In the genomic region with DNA sequence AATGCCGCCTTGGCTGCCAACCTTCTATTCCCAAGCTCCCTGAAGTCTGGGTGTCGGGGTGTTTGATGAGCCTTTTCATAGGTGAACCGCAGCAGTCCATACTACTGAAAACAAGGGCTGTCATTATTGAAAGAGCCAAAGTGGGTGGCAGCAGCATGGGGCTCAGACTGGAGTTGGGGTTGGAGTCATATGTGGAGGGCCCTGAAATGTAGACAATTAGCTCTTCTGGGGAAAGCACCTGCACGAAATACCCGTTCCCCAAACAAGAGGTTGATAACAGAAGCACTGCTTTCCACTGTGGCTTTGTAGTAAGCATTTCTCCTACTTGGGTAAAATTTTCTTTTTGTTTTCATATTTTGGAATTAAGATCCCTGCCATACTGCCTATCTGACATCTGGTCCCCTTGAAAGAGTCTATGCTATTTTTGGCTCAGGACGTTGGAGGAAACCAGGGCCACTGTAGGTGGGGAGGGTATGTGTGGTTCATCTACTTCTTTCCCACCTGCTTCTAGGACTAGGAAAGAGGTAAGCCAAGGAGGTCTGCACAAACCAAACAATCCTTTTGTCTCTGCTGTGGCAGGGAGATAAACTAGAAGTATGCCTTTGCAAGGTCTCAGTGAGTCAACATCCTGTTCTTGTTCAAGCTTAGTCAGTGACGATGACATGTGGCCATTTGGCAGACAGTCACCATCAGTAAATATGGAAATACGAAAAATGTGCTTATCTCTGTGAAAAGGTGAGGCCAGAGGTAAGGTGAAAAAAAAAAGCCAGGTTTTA, we compare ENCODE assay signal across 8 cellular contexts.
DNase-seq lines count a peak whose midpoint lies in the region; ATAC-seq and TF ChIP-seq lines count a peak whose summit lies in the region.

No MANE protein-coding gene starts in this region.

- H3K4me3 Mint-ChIP-seq in natural killer cell = no peak overlapping the region

- ATAC-seq in natural killer cell = peak in 2 of 3 donors; percentile 36 to 47
- no peak for ATAC-seq in GM21360 (IDR thresholded peaks at IDR 0.05; ENCODE audit: unreplicated experiment)

- H3K4me1 Mint-ChIP-seq in natural killer cell = peaks cover 6% of the 10 kb centered on the region in 2 donors

- no peaks in the 10 kb centered on the region for H3K9me3 Mint-ChIP-seq in natural killer cell

- H3K4me1 ChIP-seq in thyroid gland = peaks cover 0 to 7% of the 10 kb centered on the region in 2 donors

- no peaks in the 10 kb centered on the region for H3K9me3 ChIP-seq in thyroid gland

- H3K36me3 ChIP-seq in thyroid gland = no peaks in the 10 kb centered on the region

- no peaks in the 10 kb centered on the region for H3K36me3 Mint-ChIP-seq in natural killer cell

- DNase-seq in Daoy (ENCODE audit: low read depth) (peak; percentile 90), NB4 (ENCODE audit: low read depth) (peak; percentile 12), cerebellar cortex (ENCODE audit: low spot score) (peak; percentile 58), natural killer cell (no peak), SKM-1 treated with dmso at 0.1 percent for 144 hours (lab: John Stamatoyannopoulos, UW; ENCODE audit: unreplicated experiment) (no peak), NCI-H1048 (lab: John Stamatoyannopoulos, UW) (no peak), thyroid gland (no peak)

- no peak overlapping the region for H3K4me3 ChIP-seq in NB4 (ENCODE audit: low read depth, low read length)
- no peak overlapping the region for H3K4me3 ChIP-seq in thyroid gland (replicated peaks in 1 of 3)

- no peak for TF ChIP-seq CTCF in NB4 (IDR thresholded peaks at IDR 0.05; ENCODE audit: low read depth, low read length)
- no peak for TF ChIP-seq CTCF in natural killer cell (IDR thresholded peaks at IDR 0.05)
- TF ChIP-seq CTCF in thyroid gland (IDR thresholded peaks at IDR 0.05) = no peak

- TF ChIP-seq POLR2A in NB4 (IDR thresholded peaks at IDR 0.05; ENCODE audit: extremely low read depth, insufficient read length) (no peak), thyroid gland (IDR thresholded peaks at IDR 0.05) (no peak)

- H3K27ac Mint-ChIP-seq in natural killer cell = no peak overlapping the region

- H3K27me3 Mint-ChIP-seq in natural killer cell (ENCODE audit: low read depth in 2 of 2) = peaks cover 0 to 4% of the 10 kb centered on the region in 2 donors

- intact Hi-C loops in natural killer cell (cut with micrococcal nuclease) (no loop called here), thyroid gland (cut with DNase I) (no loop called here)

- no peaks in the 10 kb centered on the region for H3K27me3 ChIP-seq in thyroid gland

- WGBS in thyroid gland, 2 donors = 57 to 67% methylated on average over 8 of the region's 8 CpGs

- no peak overlapping the region for H3K27ac ChIP-seq in thyroid gland

Comparison
In these comparisons a context has a peak if more than half of its experiments do, and no peak if none do; other contexts are left out.
1. DNase-seq: peak in Daoy (single experiment), NB4 (single experiment) and cerebellar cortex (single experiment); none in natural killer cell (single experiment), SKM-1 treated with dmso at 0.1 percent for 144 hours (single experiment), NCI-H1048 (single experiment) and thyroid gland (0 of 2).